Comparison of ENCODE assay signal across 1 cellular context in the genomic region with DNA sequence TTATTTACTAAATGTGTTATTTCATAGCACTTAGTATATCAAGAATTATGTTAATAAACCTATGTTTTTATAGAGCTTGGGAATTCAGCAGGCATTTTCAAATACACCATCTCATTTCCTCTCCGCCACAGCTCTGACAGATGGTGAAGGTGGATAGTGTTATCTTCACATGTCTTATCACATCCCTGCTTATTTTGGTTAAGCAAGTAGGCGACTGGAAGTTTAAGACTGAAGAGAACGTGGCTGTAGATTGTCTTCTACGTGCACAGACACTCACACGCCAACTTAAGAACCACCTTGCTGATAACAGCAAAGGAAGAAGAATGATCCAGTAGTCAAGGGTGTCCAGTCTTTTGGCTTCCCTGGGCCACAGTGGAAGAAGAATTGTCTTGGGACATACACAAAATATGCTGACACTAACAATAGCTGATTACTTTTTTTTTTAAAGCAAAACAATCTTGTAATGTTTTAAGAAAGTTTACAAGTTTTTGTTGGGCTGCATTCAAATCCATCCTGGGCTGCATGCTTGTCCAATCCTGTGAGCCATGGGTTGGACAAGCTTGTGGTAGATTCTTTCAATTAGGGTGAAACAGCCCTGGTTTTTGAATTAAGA.
A peak's percentile ranks its signal among the peaks of the same experiment; 100 is the strongest.
TF ChIP-seq lines count a peak whose summit lies in the region.

No MANE protein-coding gene starts in this region.

TF ChIP-seq in K562, 482 proteins besides CTCF, POLR2A, EP300 and RAD21 (continued from another document and continues in another):
- TF ChIP-seq, protein P1, sequence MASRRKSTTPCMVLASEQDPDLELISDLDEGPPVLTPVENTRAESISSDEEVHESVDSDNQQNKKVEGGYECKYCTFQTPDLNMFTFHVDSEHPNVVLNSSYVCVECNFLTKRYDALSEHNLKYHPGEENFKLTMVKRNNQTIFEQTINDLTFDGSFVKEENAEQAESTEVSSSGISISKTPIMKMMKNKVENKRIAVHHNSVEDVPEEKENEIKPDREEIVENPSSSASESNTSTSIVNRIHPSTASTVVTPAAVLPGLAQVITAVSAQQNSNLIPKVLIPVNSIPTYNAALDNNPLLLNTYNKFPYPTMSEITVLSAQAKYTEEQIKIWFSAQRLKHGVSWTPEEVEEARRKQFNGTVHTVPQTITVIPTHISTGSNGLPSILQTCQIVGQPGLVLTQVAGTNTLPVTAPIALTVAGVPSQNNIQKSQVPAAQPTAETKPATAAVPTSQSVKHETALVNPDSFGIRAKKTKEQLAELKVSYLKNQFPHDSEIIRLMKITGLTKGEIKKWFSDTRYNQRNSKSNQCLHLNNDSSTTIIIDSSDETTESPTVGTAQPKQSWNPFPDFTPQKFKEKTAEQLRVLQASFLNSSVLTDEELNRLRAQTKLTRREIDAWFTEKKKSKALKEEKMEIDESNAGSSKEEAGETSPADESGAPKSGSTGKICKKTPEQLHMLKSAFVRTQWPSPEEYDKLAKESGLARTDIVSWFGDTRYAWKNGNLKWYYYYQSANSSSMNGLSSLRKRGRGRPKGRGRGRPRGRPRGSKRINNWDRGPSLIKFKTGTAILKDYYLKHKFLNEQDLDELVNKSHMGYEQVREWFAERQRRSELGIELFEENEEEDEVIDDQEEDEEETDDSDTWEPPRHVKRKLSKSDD (conservative IDR thresholded peaks at IDR 0.05; ENCODE audit: low read length): no peak
- TF ChIP-seq TRIM24 (IDR thresholded peaks at IDR 0.05): no peak
- TF ChIP-seq LARP7 (IDR thresholded peaks at IDR 0.05): no peak
- no peak for TF ChIP-seq CHD4 (IDR thresholded peaks at IDR 0.05; ENCODE audit: insufficient read depth, insufficient replicate concordance, low read depth, low read length, poor library complexity, severe bottlenecking)
- no peak for TF ChIP-seq BRD9 (IDR thresholded peaks at IDR 0.05; ENCODE audit: low read depth, partially characterized antibody)
- TF ChIP-seq GABPB1 (CRISPR knock-in tag; IDR thresholded peaks at IDR 0.05): no peak
- peak; percentile 54; the same call in 1 of the 2 replicates for TF ChIP-seq CTBP1 (IDR thresholded peaks at IDR 0.05; ENCODE audit: borderline replicate concordance)
- TF ChIP-seq ZNF212 (CRISPR knock-in tag; IDR thresholded peaks at IDR 0.05): no peak
- no peak for TF ChIP-seq ZBTB49 (CRISPR knock-in tag; IDR thresholded peaks at IDR 0.05; ENCODE audit: borderline replicate concordance)
- no peak for TF ChIP-seq RCOR1 (IDR thresholded peaks at IDR 0.05; ENCODE audit: borderline replicate concordance in 1 of 2, low read depth in 2 of 2, low read length in 2 of 2)
- no peak for TF ChIP-seq PCBP1 (IDR thresholded peaks at IDR 0.05; ENCODE audit: low read depth, low read length, poor library complexity, severe bottlenecking)
- no peak for TF ChIP-seq ZNF217 (CRISPR knock-in tag; IDR thresholded peaks at IDR 0.05)
- no peak for TF ChIP-seq ASH1L (IDR thresholded peaks at IDR 0.05; ENCODE audit: borderline replicate concordance, low read depth, partially characterized antibody)
- no peak for TF ChIP-seq ZNF324 (CRISPR knock-in tag; IDR thresholded peaks at IDR 0.05)
- TF ChIP-seq TCF15 (CRISPR knock-in tag; IDR thresholded peaks at IDR 0.05): no peak
- TF ChIP-seq, protein P2, sequence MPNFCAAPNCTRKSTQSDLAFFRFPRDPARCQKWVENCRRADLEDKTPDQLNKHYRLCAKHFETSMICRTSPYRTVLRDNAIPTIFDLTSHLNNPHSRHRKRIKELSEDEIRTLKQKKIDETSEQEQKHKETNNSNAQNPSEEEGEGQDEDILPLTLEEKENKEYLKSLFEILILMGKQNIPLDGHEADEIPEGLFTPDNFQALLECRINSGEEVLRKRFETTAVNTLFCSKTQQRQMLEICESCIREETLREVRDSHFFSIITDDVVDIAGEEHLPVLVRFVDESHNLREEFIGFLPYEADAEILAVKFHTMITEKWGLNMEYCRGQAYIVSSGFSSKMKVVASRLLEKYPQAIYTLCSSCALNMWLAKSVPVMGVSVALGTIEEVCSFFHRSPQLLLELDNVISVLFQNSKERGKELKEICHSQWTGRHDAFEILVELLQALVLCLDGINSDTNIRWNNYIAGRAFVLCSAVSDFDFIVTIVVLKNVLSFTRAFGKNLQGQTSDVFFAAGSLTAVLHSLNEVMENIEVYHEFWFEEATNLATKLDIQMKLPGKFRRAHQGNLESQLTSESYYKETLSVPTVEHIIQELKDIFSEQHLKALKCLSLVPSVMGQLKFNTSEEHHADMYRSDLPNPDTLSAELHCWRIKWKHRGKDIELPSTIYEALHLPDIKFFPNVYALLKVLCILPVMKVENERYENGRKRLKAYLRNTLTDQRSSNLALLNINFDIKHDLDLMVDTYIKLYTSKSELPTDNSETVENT (CRISPR knock-in tag; IDR thresholded peaks at IDR 0.05): no peak
- TF ChIP-seq TCF3 (CRISPR knock-in tag; IDR thresholded peaks at IDR 0.05): peak; percentile 19; the same call in 1 of the 2 replicates
- TF ChIP-seq ZBTB5 (IDR thresholded peaks at IDR 0.05): no peak
- no peak for TF ChIP-seq EZH2 (IDR thresholded peaks at IDR 0.05; ENCODE audit: borderline replicate concordance, low read depth, low read length)
- TF ChIP-seq, protein P3, sequence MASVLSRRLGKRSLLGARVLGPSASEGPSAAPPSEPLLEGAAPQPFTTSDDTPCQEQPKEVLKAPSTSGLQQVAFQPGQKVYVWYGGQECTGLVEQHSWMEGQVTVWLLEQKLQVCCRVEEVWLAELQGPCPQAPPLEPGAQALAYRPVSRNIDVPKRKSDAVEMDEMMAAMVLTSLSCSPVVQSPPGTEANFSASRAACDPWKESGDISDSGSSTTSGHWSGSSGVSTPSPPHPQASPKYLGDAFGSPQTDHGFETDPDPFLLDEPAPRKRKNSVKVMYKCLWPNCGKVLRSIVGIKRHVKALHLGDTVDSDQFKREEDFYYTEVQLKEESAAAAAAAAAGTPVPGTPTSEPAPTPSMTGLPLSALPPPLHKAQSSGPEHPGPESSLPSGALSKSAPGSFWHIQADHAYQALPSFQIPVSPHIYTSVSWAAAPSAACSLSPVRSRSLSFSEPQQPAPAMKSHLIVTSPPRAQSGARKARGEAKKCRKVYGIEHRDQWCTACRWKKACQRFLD (CRISPR knock-in tag; IDR thresholded peaks at IDR 0.05): no peak
- no peak for TF ChIP-seq POLR2AphosphoS5 (IDR thresholded peaks at IDR 0.05; ENCODE audit: control insufficient read depth, insufficient read depth, low read depth, low read length)
- no peak for TF ChIP-seq FOXP1 (CRISPR knock-in tag; IDR thresholded peaks at IDR 0.05)
- TF ChIP-seq CREB3L1 (IDR thresholded peaks at IDR 0.05; ENCODE audit: borderline replicate concordance, low read depth): no peak
- no peak for TF ChIP-seq USF1 (CRISPR knock-in tag; IDR thresholded peaks at IDR 0.05)
- no peak for TF ChIP-seq ZNF79 (CRISPR knock-in tag; IDR thresholded peaks at IDR 0.05; ENCODE audit: low read depth)
- 0 out of 2 replicates have a peak, but pooled peaks have one; percentile 31 for TF ChIP-seq DIDO1 (tag; IDR thresholded peaks at IDR 0.05; ENCODE audit: low read depth)
- no peak for TF ChIP-seq ZNF445 (CRISPR knock-in tag; IDR thresholded peaks at IDR 0.05; ENCODE audit: low read depth)
- no peak for TF ChIP-seq FOXM1 (IDR thresholded peaks at IDR 0.05; ENCODE audit: low read depth)
- no peak for TF ChIP-seq FOXM1 (CRISPR knock-in tag; IDR thresholded peaks at IDR 0.05; ENCODE audit: low read depth)
- TF ChIP-seq TRIM25 (IDR thresholded peaks at IDR 0.05; ENCODE audit: borderline replicate concordance): no peak
- no peak for TF ChIP-seq KDM4B (IDR thresholded peaks at IDR 0.05; ENCODE audit: borderline replicate concordance in 2 of 2, low read depth in 1 of 2)
- TF ChIP-seq CREB3 (tag; conservative IDR thresholded peaks at IDR 0.05; ENCODE audit: low read depth): no peak
- TF ChIP-seq HEY1 (CRISPR knock-in tag; IDR thresholded peaks at IDR 0.05; ENCODE audit: borderline replicate concordance): 0 out of 2 replicates have a peak, but pooled peaks have one; percentile 24
- TF ChIP-seq FUS (optimal IDR thresholded peaks at IDR 0.05; ENCODE audit: low read depth, low read length): no peak
- no peak for TF ChIP-seq ZNF512 (tag; IDR thresholded peaks at IDR 0.05)
- TF ChIP-seq ZNF780A (CRISPR knock-in tag; IDR thresholded peaks at IDR 0.05): no peak
- TF ChIP-seq NFRKB (IDR thresholded peaks at IDR 0.05; ENCODE audit: low read depth): no peak
- TF ChIP-seq ZNF23 (CRISPR knock-in tag; IDR thresholded peaks at IDR 0.05): no peak
- TF ChIP-seq SMARCA4 (IDR thresholded peaks at IDR 0.05): peak; percentile 53; the same call in 1 of the 2 replicates
- TF ChIP-seq TAL1 (IDR thresholded peaks at IDR 0.05): peak; percentile 73
- no peak for TF ChIP-seq BDP1 (IDR thresholded peaks at IDR 0.05; ENCODE audit: insufficient read depth, insufficient read length)
- TF ChIP-seq NFE2L1 (tag; IDR thresholded peaks at IDR 0.05; ENCODE audit: borderline replicate concordance, low read depth): no peak
